9 cellular contexts compared by ENCODE assay signal in the genomic region with DNA sequence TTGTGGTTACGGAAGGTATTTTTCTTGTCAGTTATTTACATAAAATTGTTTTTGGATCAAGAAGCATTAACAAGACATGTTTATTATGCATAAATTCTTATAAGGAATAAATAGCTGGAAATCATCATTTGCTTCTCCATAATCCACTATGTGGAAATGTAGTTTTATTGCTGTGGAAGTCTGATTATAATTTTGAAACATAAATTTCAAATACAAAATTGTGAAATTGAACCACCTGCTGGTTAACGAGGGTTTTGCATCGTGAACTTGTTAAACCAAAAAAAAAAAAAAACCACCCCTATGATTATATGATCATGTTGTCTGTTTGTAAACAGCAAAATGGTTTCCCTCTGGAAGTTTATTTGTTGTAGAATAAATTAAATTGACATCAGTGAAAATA. TPM values are rescaled to one million over a fixed set of nuclear protein-coding genes. Genes with fewer than 3 reads are reported as not detected.
DNase-seq lines count a peak whose midpoint lies in the region; ATAC-seq, FAIRE-seq and TF ChIP-seq lines count a peak whose summit lies in the region.
"Had no signal": no experiment of that assay in that cellular context is flagged by ENCODE, and none has a peak within 500 bp of the region (broad histone marks: within the 10 kb centered on the region; RNA-seq: fewer than 3 reads in every experiment).

No MANE protein-coding gene starts in this region.

- peaks cover 29% of the 10 kb centered on the region for H3K36me3 Mint-ChIP-seq in activated CD8-positive, alpha-beta T cell treated with anti-CD3 and anti-CD28 coated beads, Interleukin-2, amount 10 ng/mL, durations not matched to agents 7 days and 5 days (ENCODE audit: low read depth)
- peaks cover 24% of the 10 kb centered on the region for H3K36me3 Mint-ChIP-seq in T-helper 2 cell treated with Interferon-gamma antibody and Interleukin-4, amounts not matched to agents 5 μg/mL and 100 μg/mL, for 36 hours (ENCODE audit: low read depth)

- intact Hi-C loops in kidney (cut with DNase I): no loop called here

- H3K4me3 Mint-ChIP-seq in activated CD8-positive, alpha-beta T cell treated with anti-CD3 and anti-CD28 coated beads, Interleukin-2, amount 10 ng/mL, durations not matched to agents 7 days and 5 days: no peak overlapping the region
- H3K4me3 Mint-ChIP-seq in T-helper 2 cell treated with Interferon-gamma antibody and Interleukin-4, amounts not matched to agents 5 μg/mL and 100 μg/mL, for 36 hours: no peak overlapping the region

- no peaks in the 10 kb centered on the region for H3K27me3 Mint-ChIP-seq in activated CD8-positive, alpha-beta T cell treated with anti-CD3 and anti-CD28 coated beads, Interleukin-2, amount 10 ng/mL, durations not matched to agents 7 days and 5 days (ENCODE audit: low read depth)
- H3K27me3 Mint-ChIP-seq in T-helper 2 cell treated with Interferon-gamma antibody and Interleukin-4, amounts not matched to agents 5 μg/mL and 100 μg/mL, for 36 hours (ENCODE audit: low read depth): no peaks in the 10 kb centered on the region

- no peak for ATAC-seq in activated CD8-positive, alpha-beta T cell treated with anti-CD3 and anti-CD28 coated beads, Interleukin-2, amount 10 ng/mL, durations not matched to agents 7 days and 5 days

- H3K4me1 ChIP-seq in kidney (ENCODE audit: control insufficient read depth in 1 of 2, insufficient read depth in 1 of 2, low read depth in 1 of 2, low read length in 2 of 2): no peaks in the 10 kb centered on the region

- peak; percentile 3 for DNase-seq in AG09309 (ENCODE audit: low read depth)
- DNase-seq in activated CD8-positive, alpha-beta T cell treated with anti-CD3 and anti-CD28 coated beads, Interleukin-2, amount 10 ng/mL, durations not matched to agents 7 days and 5 days: peak; percentile 26
- DNase-seq in kidney: no peak
- no peak for DNase-seq in T-helper 2 cell treated with Interferon-gamma antibody and Interleukin-4, amounts not matched to agents 5 μg/mL and 100 μg/mL, for 36 hours (ENCODE audit: low spot score)
- no peak for DNase-seq in COR-L47 (lab: John Stamatoyannopoulos, UW)
- DNase-seq in stimulated activated CD4-positive, alpha-beta T cell treated with anti-CD3 and anti-CD28 coated beads, Interleukin-1b, Interleukin-23, amount 100 ng/mL, for 48 hours: no peak
- no peak for DNase-seq in ureter (ENCODE audit: low spot score)
- DNase-seq: aorta had no signal

- POLR2A ChIA-PET in activated CD8-positive, alpha-beta T cell treated with anti-CD3 and anti-CD28 coated beads, Interleukin-2, amount 10 ng/mL, durations not matched to agents 7 days and 5 days (lab: Charles Lee): no interaction called here

- H3K4me3 ChIP-seq in AG09309 (ENCODE audit: control insufficient read depth, low read depth, low read length): no peak overlapping the region
- no peak overlapping the region for H3K4me3 ChIP-seq in kidney (ENCODE audit: low read length in 2 of 2)

- H3K4me1 Mint-ChIP-seq in activated CD8-positive, alpha-beta T cell treated with anti-CD3 and anti-CD28 coated beads, Interleukin-2, amount 10 ng/mL, durations not matched to agents 7 days and 5 days (ENCODE audit: low read depth): no peaks in the 10 kb centered on the region
- no peaks in the 10 kb centered on the region for H3K4me1 Mint-ChIP-seq in T-helper 2 cell treated with Interferon-gamma antibody and Interleukin-4, amounts not matched to agents 5 μg/mL and 100 μg/mL, for 36 hours (ENCODE audit: low read depth)

- no peaks in the 10 kb centered on the region for H3K9me3 Mint-ChIP-seq in activated CD8-positive, alpha-beta T cell treated with anti-CD3 and anti-CD28 coated beads, Interleukin-2, amount 10 ng/mL, durations not matched to agents 7 days and 5 days (ENCODE audit: insufficient read depth)
- H3K9me3 Mint-ChIP-seq in T-helper 2 cell treated with Interferon-gamma antibody and Interleukin-4, amounts not matched to agents 5 μg/mL and 100 μg/mL, for 36 hours: no peaks in the 10 kb centered on the region

- TF ChIP-seq CTCF in AG09309 (IDR thresholded peaks at IDR 0.05; ENCODE audit: control insufficient read depth, insufficient read depth, low read depth, low read length, missing control alignments) (peak; percentile 38), GM12873 (IDR thresholded peaks at IDR 0.05; ENCODE audit: insufficient read depth, low read depth, low read length, missing control alignments) (peak; percentile 39), kidney (IDR thresholded peaks at IDR 0.05; ENCODE audit: borderline replicate concordance, extremely low read depth, insufficient read depth) (peak; percentile 44)

- H3K27ac Mint-ChIP-seq in activated CD8-positive, alpha-beta T cell treated with anti-CD3 and anti-CD28 coated beads, Interleukin-2, amount 10 ng/mL, durations not matched to agents 7 days and 5 days: no peak overlapping the region
- H3K27ac Mint-ChIP-seq in T-helper 2 cell treated with Interferon-gamma antibody and Interleukin-4, amounts not matched to agents 5 μg/mL and 100 μg/mL, for 36 hours: no peak overlapping the region

- peaks cover 11 to 20% of the 10 kb centered on the region in 2 donors for H3K36me3 ChIP-seq in kidney (ENCODE audit: control insufficient read depth in 1 of 2, insufficient read depth in 2 of 2, low read length in 2 of 2)

- H3K27ac ChIP-seq in kidney (ENCODE audit: low read depth in 2 of 2, low read length in 2 of 2): no peak overlapping the region

- CTCF ChIA-PET in activated CD8-positive, alpha-beta T cell treated with anti-CD3 and anti-CD28 coated beads, Interleukin-2, amount 10 ng/mL, durations not matched to agents 7 days and 5 days (lab: Charles Lee): interaction anchor here (0.7 to 2.5 kb wide), 18 partner anchors 13 to 297 kb away, joined by 3 to 22 read pairs (median 4); no protein-coding TSS in a partner anchor

- no peak overlapping the region for H3K9ac ChIP-seq in kidney (ENCODE audit: low read length in 2 of 2)

- FAIRE-seq in kidney (lab: Jason Lieb, UNC): peak; percentile 74

- no peaks in the 10 kb centered on the region for H3K9me3 ChIP-seq in kidney (ENCODE audit: control insufficient read depth in 1 of 2, low read length in 2 of 2)

RNA-seq across cellular contexts. Expression of a gene that starts 25.9 kb away (rescaled TPM):
- total RNA-seq in activated CD8-positive, alpha-beta T cell treated with anti-CD3 and anti-CD28 coated beads, Interleukin-2, amount 10 ng/mL, durations not matched to agents 7 days and 5 days: 10 to 100 TPM; 12.1 to 15.2 TPM
- total RNA-seq in kidney (15.5 TPM), ureter (16.2 TPM)
- 9.3 TPM for polyA plus RNA-seq in kidney (ENCODE audit: insufficient read depth, low read depth, low replicate concordance)

RNA-seq across cellular contexts. Expression of a gene that starts 35.8 kb away (rescaled TPM):
- total RNA-seq in activated CD8-positive, alpha-beta T cell treated with anti-CD3 and anti-CD28 coated beads, Interleukin-2, amount 10 ng/mL, durations not matched to agents 7 days and 5 days: 10 to 100 TPM; 22.3 to 25.5 TPM
- total RNA-seq in kidney (18.0 TPM), ureter (23.3 TPM)
- 20.5 TPM for polyA plus RNA-seq in kidney (ENCODE audit: insufficient read depth, low read depth, low replicate concordance)

Comparison
In these comparisons a context has a peak if more than half of its experiments do, and no peak if none do; other contexts are left out.
1. DNase-seq: peak in AG09309 (single experiment) and activated CD8-positive, alpha-beta T cell treated with anti-CD3 and anti-CD28 coated beads, Interleukin-2, amount 10 ng/mL, durations not matched to agents 7 days and 5 days (single experiment); none in kidney (single experiment), T-helper 2 cell treated with Interferon-gamma antibody and Interleukin-4, amounts not matched to agents 5 μg/mL and 100 μg/mL, for 36 hours (single experiment), COR-L47 (single experiment), stimulated activated CD4-positive, alpha-beta T cell treated with anti-CD3 and anti-CD28 coated beads, Interleukin-1b, Interleukin-23, amount 100 ng/mL, for 48 hours (single experiment) and ureter (single experiment).
2. Peak in every context shown above with its lines, with median percentiles within 50 percentile points of each other: CTCF ChIP-seq.